Comparison of ENCODE assay signal across 11 cellular contexts in genomic region chr5:119721775-119722174, GRCh38.
"Had no signal": no experiment of that assay in that cellular context is flagged by ENCODE, and none has a peak within 500 bp of the region (broad histone marks: within the 10 kb centered on the region; RNA-seq: fewer than 3 reads in every experiment).

No MANE protein-coding gene starts in this region.

- FAIRE-seq: H1, H54 had no signal

- H3K27ac ChIP-seq: GM23248 had no signal

- H3K4me1 ChIP-seq: HAP-1 had no signal

- H3K4me3 ChIP-seq: GM23248, GM23338, HAP-1 had no signal

- H2AFZ ChIP-seq: GM23248, GM23338 had no signal

- H3K4me2 ChIP-seq: GM23338 had no signal

- ATAC-seq: GM23338, HCT116 had no signal

- H3K36me3 ChIP-seq: HAP-1 had no signal

- DNase-seq: GM23248, GOT3, H7, H9, HCEC 1CT, HFFc6 had no signal

- H3K9ac ChIP-seq: GM23248 had no signal
